Comparison of ENCODE assay signal across 1 cellular context in the genomic region with DNA sequence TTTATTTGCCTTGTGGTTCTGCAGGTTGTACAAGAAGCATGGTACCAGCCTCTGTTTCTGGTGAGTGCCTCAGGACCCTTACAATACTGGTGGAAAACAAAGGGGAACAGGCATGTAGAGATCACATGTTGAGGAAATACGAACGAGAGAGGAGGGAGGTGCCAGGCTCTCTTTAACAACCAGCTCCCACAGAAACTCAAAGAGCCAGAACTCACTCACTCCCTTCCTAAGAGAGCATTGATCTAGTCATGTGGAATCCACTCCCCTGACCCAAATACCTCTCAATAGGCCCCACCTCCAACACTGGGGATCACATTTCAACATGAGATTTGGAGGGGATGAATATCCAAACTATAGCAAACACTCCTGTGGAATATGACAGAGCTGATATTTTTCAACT.
TF ChIP-seq lines count a peak whose summit lies in the region.

No MANE protein-coding gene starts in this region.

TF ChIP-seq in GM23338, 12 proteins besides CTCF, POLR2A, EP300 and RAD21 (continued from another document):
- TF ChIP-seq, protein P1, sequence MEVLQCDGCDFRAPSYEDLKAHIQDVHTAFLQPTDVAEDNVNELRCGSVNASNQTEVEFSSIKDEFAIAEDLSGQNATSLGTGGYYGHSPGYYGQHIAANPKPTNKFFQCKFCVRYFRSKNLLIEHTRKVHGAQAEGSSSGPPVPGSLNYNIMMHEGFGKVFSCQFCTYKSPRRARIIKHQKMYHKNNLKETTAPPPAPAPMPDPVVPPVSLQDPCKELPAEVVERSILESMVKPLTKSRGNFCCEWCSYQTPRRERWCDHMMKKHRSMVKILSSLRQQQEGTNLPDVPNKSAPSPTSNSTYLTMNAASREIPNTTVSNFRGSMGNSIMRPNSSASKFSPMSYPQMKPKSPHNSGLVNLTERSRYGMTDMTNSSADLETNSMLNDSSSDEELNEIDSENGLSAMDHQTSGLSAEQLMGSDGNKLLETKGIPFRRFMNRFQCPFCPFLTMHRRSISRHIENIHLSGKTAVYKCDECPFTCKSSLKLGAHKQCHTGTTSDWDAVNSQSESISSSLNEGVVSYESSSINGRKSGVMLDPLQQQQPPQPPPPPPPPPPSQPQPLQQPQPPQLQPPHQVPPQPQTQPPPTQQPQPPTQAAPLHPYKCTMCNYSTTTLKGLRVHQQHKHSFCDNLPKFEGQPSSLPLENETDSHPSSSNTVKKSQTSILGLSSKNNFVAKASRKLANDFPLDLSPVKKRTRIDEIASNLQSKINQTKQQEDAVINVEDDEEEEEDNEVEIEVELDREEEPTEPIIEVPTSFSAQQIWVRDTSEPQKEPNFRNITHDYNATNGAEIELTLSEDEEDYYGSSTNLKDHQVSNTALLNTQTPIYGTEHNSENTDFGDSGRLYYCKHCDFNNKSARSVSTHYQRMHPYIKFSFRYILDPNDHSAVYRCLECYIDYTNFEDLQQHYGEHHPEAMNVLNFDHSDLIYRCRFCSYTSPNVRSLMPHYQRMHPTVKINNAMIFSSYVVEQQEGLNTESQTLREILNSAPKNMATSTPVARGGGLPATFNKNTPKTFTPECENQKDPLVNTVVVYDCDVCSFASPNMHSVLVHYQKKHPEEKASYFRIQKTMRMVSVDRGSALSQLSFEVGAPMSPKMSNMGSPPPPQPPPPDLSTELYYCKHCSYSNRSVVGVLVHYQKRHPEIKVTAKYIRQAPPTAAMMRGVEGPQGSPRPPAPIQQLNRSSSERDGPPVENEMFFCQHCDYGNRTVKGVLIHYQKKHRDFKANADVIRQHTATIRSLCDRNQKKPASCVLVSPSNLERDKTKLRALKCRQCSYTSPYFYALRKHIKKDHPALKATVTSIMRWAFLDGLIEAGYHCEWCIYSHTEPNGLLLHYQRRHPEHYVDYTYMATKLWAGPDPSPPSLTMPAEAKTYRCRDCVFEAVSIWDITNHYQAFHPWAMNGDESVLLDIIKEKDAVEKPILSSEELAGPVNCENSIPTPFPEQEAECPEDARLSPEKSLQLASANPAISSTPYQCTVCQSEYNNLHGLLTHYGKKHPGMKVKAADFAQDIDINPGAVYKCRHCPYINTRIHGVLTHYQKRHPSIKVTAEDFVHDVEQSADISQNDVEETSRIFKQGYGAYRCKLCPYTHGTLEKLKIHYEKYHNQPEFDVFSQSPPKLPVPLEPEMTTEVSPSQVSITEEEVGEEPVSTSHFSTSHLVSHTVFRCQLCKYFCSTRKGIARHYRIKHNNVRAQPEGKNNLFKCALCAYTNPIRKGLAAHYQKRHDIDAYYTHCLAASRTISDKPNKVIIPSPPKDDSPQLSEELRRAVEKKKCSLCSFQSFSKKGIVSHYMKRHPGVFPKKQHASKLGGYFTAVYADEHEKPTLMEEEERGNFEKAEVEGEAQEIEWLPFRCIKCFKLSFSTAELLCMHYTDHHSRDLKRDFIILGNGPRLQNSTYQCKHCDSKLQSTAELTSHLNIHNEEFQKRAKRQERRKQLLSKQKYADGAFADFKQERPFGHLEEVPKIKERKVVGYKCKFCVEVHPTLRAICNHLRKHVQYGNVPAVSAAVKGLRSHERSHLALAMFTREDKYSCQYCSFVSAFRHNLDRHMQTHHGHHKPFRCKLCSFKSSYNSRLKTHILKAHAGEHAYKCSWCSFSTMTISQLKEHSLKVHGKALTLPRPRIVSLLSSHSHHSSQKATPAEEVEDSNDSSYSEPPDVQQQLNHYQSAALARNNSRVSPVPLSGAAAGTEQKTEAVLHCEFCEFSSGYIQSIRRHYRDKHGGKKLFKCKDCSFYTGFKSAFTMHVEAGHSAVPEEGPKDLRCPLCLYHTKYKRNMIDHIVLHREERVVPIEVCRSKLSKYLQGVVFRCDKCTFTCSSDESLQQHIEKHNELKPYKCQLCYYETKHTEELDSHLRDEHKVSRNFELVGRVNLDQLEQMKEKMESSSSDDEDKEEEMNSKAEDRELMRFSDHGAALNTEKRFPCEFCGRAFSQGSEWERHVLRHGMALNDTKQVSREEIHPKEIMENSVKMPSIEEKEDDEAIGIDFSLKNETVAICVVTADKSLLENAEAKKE (CRISPR knock-in tag; IDR thresholded peaks at IDR 0.05): no peak
- TF ChIP-seq EZH2 (IDR thresholded peaks at IDR 0.05; ENCODE audit: low read depth, unreplicated experiment) (no peak), STAT1 (IDR thresholded peaks at IDR 0.05; ENCODE audit: unreplicated experiment) (no peak), JUNB (IDR thresholded peaks at IDR 0.05; ENCODE audit: unreplicated experiment) (no peak), CREB1 (CRISPR knock-in tag; IDR thresholded peaks at IDR 0.05; ENCODE audit: low read depth) (no peak)
- TF ChIP-seq, protein P2, sequence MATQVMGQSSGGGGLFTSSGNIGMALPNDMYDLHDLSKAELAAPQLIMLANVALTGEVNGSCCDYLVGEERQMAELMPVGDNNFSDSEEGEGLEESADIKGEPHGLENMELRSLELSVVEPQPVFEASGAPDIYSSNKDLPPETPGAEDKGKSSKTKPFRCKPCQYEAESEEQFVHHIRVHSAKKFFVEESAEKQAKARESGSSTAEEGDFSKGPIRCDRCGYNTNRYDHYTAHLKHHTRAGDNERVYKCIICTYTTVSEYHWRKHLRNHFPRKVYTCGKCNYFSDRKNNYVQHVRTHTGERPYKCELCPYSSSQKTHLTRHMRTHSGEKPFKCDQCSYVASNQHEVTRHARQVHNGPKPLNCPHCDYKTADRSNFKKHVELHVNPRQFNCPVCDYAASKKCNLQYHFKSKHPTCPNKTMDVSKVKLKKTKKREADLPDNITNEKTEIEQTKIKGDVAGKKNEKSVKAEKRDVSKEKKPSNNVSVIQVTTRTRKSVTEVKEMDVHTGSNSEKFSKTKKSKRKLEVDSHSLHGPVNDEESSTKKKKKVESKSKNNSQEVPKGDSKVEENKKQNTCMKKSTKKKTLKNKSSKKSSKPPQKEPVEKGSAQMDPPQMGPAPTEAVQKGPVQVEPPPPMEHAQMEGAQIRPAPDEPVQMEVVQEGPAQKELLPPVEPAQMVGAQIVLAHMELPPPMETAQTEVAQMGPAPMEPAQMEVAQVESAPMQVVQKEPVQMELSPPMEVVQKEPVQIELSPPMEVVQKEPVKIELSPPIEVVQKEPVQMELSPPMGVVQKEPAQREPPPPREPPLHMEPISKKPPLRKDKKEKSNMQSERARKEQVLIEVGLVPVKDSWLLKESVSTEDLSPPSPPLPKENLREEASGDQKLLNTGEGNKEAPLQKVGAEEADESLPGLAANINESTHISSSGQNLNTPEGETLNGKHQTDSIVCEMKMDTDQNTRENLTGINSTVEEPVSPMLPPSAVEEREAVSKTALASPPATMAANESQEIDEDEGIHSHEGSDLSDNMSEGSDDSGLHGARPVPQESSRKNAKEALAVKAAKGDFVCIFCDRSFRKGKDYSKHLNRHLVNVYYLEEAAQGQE (IDR thresholded peaks at IDR 0.05; ENCODE audit: unreplicated experiment): no peak
- TF ChIP-seq, protein P3, sequence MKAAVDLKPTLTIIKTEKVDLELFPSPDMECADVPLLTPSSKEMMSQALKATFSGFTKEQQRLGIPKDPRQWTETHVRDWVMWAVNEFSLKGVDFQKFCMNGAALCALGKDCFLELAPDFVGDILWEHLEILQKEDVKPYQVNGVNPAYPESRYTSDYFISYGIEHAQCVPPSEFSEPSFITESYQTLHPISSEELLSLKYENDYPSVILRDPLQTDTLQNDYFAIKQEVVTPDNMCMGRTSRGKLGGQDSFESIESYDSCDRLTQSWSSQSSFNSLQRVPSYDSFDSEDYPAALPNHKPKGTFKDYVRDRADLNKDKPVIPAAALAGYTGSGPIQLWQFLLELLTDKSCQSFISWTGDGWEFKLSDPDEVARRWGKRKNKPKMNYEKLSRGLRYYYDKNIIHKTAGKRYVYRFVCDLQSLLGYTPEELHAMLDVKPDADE (IDR thresholded peaks at IDR 0.05): no peak
